10 cellular contexts compared by ENCODE assay signal in genomic region chr17:49910094-49910857, GRCh38. TPM values are rescaled to one million over a fixed set of nuclear protein-coding genes. Genes with fewer than 3 reads are reported as not detected.
DNase-seq lines count a peak whose midpoint lies in the region; TF ChIP-seq lines count a peak whose summit lies in the region.
"Had no signal": no experiment of that assay in that cellular context is flagged by ENCODE, and none has a peak within 500 bp of the region (broad histone marks: within the 10 kb centered on the region; RNA-seq: fewer than 3 reads in every experiment).

No MANE protein-coding gene starts in this region.

- DNase-seq in HPDE6-E6E7 (ENCODE audit: extremely low spot score) = peak; percentile 49
- peak; percentile 42 for DNase-seq in activated T-cell treated with anti-CD3 and anti-CD28 coated beads, Interleukin-2, amount 50 U/mL, for 24 hours
- DNase-seq in stimulated activated CD4-positive, alpha-beta T cell treated with anti-CD3 and anti-CD28 coated beads, Interleukin-2, amount 100 ng/mL, for 48 hours = peak; percentile 10 to 13
- DNase-seq in HK-2 (ENCODE audit: unreplicated experiment) = no peak
- DNase-seq in cerebellar cortex (ENCODE audit: low spot score) = no peak
- DNase-seq in lower leg skin (ENCODE audit: low spot score in 2 of 2) = no peak
- no peak for DNase-seq in NCI-H2029 treated with DMSO at 0.1 percent for 48 hours (lab: John Stamatoyannopoulos, UW)
- DNase-seq: OCI-M1, posterior cingulate gyrus had no signal

- H3K27me3 ChIP-seq in iPS-15b (ENCODE audit: control insufficient read depth, insufficient read depth, low read length) = peaks cover 89% of the 10 kb centered on the region

- peaks cover 87% of the 10 kb centered on the region for H3K27me3 Mint-ChIP-seq in activated T-cell treated with anti-CD3 and anti-CD28 coated beads, Interleukin-2, amount 50 U/mL, for 24 hours

- H3K36me3 ChIP-seq in iPS-15b (ENCODE audit: control insufficient read depth, insufficient read depth, low read length) = no peaks in the 10 kb centered on the region

- peaks cover 12% of the 10 kb centered on the region for H3K4me1 ChIP-seq in iPS-15b (ENCODE audit: control insufficient read depth, insufficient read depth, low read length)

- peak overlapping the region; percentile 38 for H3K4me3 ChIP-seq in iPS-15b (ENCODE audit: low read depth, low read length)
- H3K4me3 ChIP-seq in lower leg skin (ENCODE audit: low read depth, poor library complexity, severe bottlenecking) = no peak overlapping the region

- H3K4me3 Mint-ChIP-seq in activated T-cell treated with anti-CD3 and anti-CD28 coated beads, Interleukin-2, amount 50 U/mL, for 24 hours = peak overlapping the region; percentile 47

- TF ChIP-seq POLR2A in lower leg skin (IDR thresholded peaks at IDR 0.05) = no peak

- no peaks in the 10 kb centered on the region for H3K36me3 Mint-ChIP-seq in activated T-cell treated with anti-CD3 and anti-CD28 coated beads, Interleukin-2, amount 50 U/mL, for 24 hours (ENCODE audit: low read depth)

- no peaks in the 10 kb centered on the region for H3K9me3 Mint-ChIP-seq in activated T-cell treated with anti-CD3 and anti-CD28 coated beads, Interleukin-2, amount 50 U/mL, for 24 hours

- intact Hi-C loops in lower leg skin (cut with DNase I; ENCODE audit: low total_unique reads) = no loop called here

- no peak overlapping the region for H3K27ac Mint-ChIP-seq in activated T-cell treated with anti-CD3 and anti-CD28 coated beads, Interleukin-2, amount 50 U/mL, for 24 hours

- peaks cover 8% of the 10 kb centered on the region for H3K4me1 Mint-ChIP-seq in activated T-cell treated with anti-CD3 and anti-CD28 coated beads, Interleukin-2, amount 50 U/mL, for 24 hours (ENCODE audit: low read depth)

- no peak for TF ChIP-seq CTCF in lower leg skin (IDR thresholded peaks at IDR 0.05)

- H3K9me3 ChIP-seq in iPS-15b (ENCODE audit: control insufficient read depth, insufficient read depth, low read length) = no peaks in the 10 kb centered on the region

- WGBS in lower leg skin, 2 donors = 5 to 9% methylated on average over 48 to 49 of the region's 69 CpGs

- H3K9ac ChIP-seq in iPS-15b (ENCODE audit: low read depth, low read length) = no peak overlapping the region

RNA-seq across cellular contexts. Expression of gene DLX4, which starts 58.7 kb away (rescaled TPM):
- 1 to 10 TPM; 1.9 to 3.3 (median 2.5) TPM for total RNA-seq in lower leg skin

Comparison
In these comparisons a context has a peak if more than half of its experiments do, and no peak if none do; other contexts are left out.
1. DNase-seq: peak in HPDE6-E6E7 (single experiment), activated T-cell treated with anti-CD3 and anti-CD28 coated beads, Interleukin-2, amount 50 U/mL, for 24 hours (single experiment) and stimulated activated CD4-positive, alpha-beta T cell treated with anti-CD3 and anti-CD28 coated beads, Interleukin-2, amount 100 ng/mL, for 48 hours (2 of 2); none in HK-2 (single experiment), cerebellar cortex (single experiment), lower leg skin (0 of 2) and NCI-H2029 treated with DMSO at 0.1 percent for 48 hours (single experiment).